In the genomic region with DNA sequence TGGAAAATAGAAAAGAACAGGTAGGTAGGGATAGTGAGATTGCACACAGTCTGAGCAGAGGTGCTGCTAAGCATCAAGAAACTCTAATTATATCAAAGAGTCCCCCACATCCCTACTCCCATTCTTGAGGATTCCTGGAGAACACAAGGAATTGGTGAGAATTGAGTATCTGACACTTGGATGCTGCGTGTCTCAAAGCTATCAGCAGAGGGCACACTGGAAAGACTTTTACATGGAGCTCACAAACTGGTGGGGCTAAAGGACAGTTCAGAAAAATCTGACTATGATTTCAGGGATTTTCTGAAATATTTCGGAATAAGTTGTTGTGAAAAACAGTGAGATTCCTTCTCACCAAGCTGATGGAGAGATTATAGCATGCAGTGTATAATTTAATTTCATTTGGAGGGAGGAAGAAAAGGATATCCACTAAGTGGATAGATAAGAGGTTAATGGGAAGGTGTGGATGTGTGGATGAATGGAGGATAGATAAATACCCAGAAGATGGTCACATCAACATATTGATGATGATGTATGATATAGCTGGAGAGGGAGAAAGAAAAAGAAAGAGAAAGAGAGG, we compare ENCODE assay signal across 9 cellular contexts.
DNase-seq lines count a peak whose midpoint lies in the region; FAIRE-seq and TF ChIP-seq lines count a peak whose summit lies in the region.
"Had no signal": no experiment of that assay in that cellular context is flagged by ENCODE, and none has a peak within 500 bp of the region (broad histone marks: within the 10 kb centered on the region; RNA-seq: fewer than 3 reads in every experiment).

No MANE protein-coding gene starts in this region.

- no peak overlapping the region for H3K4me3 ChIP-seq in prostate gland
- H3K4me3 ChIP-seq: thyroid gland had no signal

- intact Hi-C loops in prostate gland (cut with DNase I): no loop called here

- H3K9me3 ChIP-seq in prostate gland: no peaks in the 10 kb centered on the region
- H3K9me3 ChIP-seq: thyroid gland had no signal

- in situ Hi-C loops in SK-MEL-5 (cut with HindIII; ENCODE audit: low pct_unique_long_range_greater_than_20kb, low sequenced_read_pairs): no loop called here

- peak; percentile 45 for FAIRE-seq in H54 (lab: Jason Lieb, UNC)

- DNase-seq in COR-L47 (lab: John Stamatoyannopoulos, UW) (peak; percentile 5), H54 (ENCODE audit: insufficient read length, low spot score) (no peak), SK-MEL-5 (ENCODE audit: low read depth, low spot score) (peak; percentile 58), kidney tubule cell (ENCODE audit: low spot score) (peak; percentile 14), prostate gland (ENCODE audit: low spot score) (no peak), cortex of kidney (lab: John Stamatoyannopoulos, UW) (no peak), NK-92 (lab: John Stamatoyannopoulos, UW; ENCODE audit: unreplicated experiment) (no peak)
- no peak for DNase-seq in activated effector memory CD4-positive, alpha-beta T cell treated with Interleukin-2 at 50 U/mL for 16 hours
- DNase-seq: thyroid gland had no signal

- no peak for TF ChIP-seq CTCF in prostate gland (IDR thresholded peaks at IDR 0.05)

- H3K27ac ChIP-seq in prostate gland: no peak overlapping the region
- H3K27ac ChIP-seq: thyroid gland had no signal

- no peak for TF ChIP-seq POLR2A in H54 (IDR thresholded peaks at IDR 0.05; ENCODE audit: low read depth, low read length)
- TF ChIP-seq POLR2A in prostate gland (IDR thresholded peaks at IDR 0.05): no peak

- no peaks in the 10 kb centered on the region for H3K36me3 ChIP-seq in prostate gland
- H3K36me3 ChIP-seq: thyroid gland had no signal

- WGBS in prostate gland: 38% methylated on average over 2 of the region's 2 CpGs

- no peaks in the 10 kb centered on the region for H3K27me3 ChIP-seq in prostate gland (replicated peaks; ENCODE audit: insufficient read depth)
- H3K27me3 ChIP-seq: thyroid gland had no signal

- H3K4me1 ChIP-seq in prostate gland (replicated peaks): no peaks in the 10 kb centered on the region
- H3K4me1 ChIP-seq: thyroid gland had no signal

Comparison
In these comparisons a context has a peak if more than half of its experiments do, and no peak if none do; other contexts are left out.
1. DNase-seq: peak in COR-L47 (single experiment), SK-MEL-5 (single experiment) and kidney tubule cell (single experiment); none in H54 (single experiment), prostate gland (single experiment), activated effector memory CD4-positive, alpha-beta T cell treated with Interleukin-2 at 50 U/mL for 16 hours (single experiment), cortex of kidney (single experiment) and NK-92 (single experiment).